ENCODE assay signal across 8 cellular contexts in genomic region chr14:64503434-64504309, GRCh38. TPM values are rescaled to one million over a fixed set of nuclear protein-coding genes. Genes with fewer than 3 reads are reported as not detected.
DNase-seq lines count a peak whose midpoint lies in the region; ATAC-seq and TF ChIP-seq lines count a peak whose summit lies in the region.

A gene with protein sequence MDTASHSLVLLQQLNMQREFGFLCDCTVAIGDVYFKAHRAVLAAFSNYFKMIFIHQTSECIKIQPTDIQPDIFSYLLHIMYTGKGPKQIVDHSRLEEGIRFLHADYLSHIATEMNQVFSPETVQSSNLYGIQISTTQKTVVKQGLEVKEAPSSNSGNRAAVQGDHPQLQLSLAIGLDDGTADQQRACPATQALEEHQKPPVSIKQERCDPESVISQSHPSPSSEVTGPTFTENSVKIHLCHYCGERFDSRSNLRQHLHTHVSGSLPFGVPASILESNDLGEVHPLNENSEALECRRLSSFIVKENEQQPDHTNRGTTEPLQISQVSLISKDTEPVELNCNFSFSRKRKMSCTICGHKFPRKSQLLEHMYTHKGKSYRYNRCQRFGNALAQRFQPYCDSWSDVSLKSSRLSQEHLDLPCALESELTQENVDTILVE (minus strand): TSS chr14:64503838. CDS start chr14:64490533, 13,305 bp downstream.

- no peak for TF ChIP-seq CTCF in AG10803 (conservative IDR thresholded peaks at IDR 0.05; ENCODE audit: low read length)
- no peak for TF ChIP-seq CTCF in kidney epithelial cell (IDR thresholded peaks at IDR 0.05; ENCODE audit: insufficient read depth, low read length, poor library complexity, severe bottlenecking)

- no peaks in the 10 kb centered on the region for H3K36me3 ChIP-seq in kidney epithelial cell (ENCODE audit: control insufficient read depth, insufficient read depth, low read length)

- DNase-seq in AG10803 (ENCODE audit: low read depth) (peak; percentile 95), NCI-H446 treated with DMSO at 0.1 percent for 48 hours (lab: John Stamatoyannopoulos, UW) (peak; percentile 93), cerebellar cortex (ENCODE audit: low spot score) (peak; percentile 89), kidney epithelial cell (ENCODE audit: low read depth) (peak; percentile 73)
- peak; percentile 93 for DNase-seq in activated CD4-positive, CD25-positive, alpha-beta regulatory T cell treated with anti-CD3 and anti-CD28 coated beads, Interleukin-2, amount 50 U/mL, for 72 hours
- peak; percentile 95 for DNase-seq in stimulated activated CD4-positive, alpha-beta T cell treated with anti-CD3 and anti-CD28 coated beads, Interleukin-15, amount 100 ng/mL, for 24 hours

- H3K27me3 ChIP-seq in kidney epithelial cell (ENCODE audit: control insufficient read depth, insufficient read depth, low read length), result no peaks in the 10 kb centered on the region

- peak; percentile 64 for ATAC-seq in GM19035 (IDR thresholded peaks at IDR 0.05; ENCODE audit: unreplicated experiment)
- ATAC-seq in HG03342 (IDR thresholded peaks at IDR 0.05; ENCODE audit: unreplicated experiment), result peak; percentile 64

- H3K4me3 ChIP-seq in AG10803 (ENCODE audit: low read length), result peak within 1 kb of the TSS; percentile 94
- H3K4me3 ChIP-seq in kidney epithelial cell (ENCODE audit: low read depth, low read length), result peak within 1 kb of the TSS; percentile 63

RNA-seq across cellular contexts. Expression of the gene that starts here (rescaled TPM):
- 7.4 and 10.1 TPM in 2 replicates for total RNA-seq in kidney epithelial cell

Comparison
In these comparisons a context has a peak if more than half of its experiments do, and no peak if none do; other contexts are left out.
1. Peak in every context shown above with its lines: DNase-seq, ATAC-seq and H3K4me3 ChIP-seq.